27 cellular contexts compared by ENCODE assay signal in genomic region chr12:4261655-4262054, GRCh38. TPM values are rescaled to one million over a fixed set of nuclear protein-coding genes. Genes with fewer than 3 reads are reported as not detected.
A peak's percentile ranks its signal among the peaks of the same experiment; 100 is the strongest.
DNase-seq lines count a peak whose midpoint lies in the region; ATAC-seq, FAIRE-seq and TF ChIP-seq lines count a peak whose summit lies in the region.
"Had no signal": no experiment of that assay in that cellular context is flagged by ENCODE, and none has a peak within 500 bp of the region (broad histone marks: within the 10 kb centered on the region; RNA-seq: fewer than 3 reads in every experiment).

No MANE protein-coding gene starts in this region.

- H3K4me1 ChIP-seq in HAP-1, result no peaks in the 10 kb centered on the region
- H3K4me1 ChIP-seq: ascending aorta, sigmoid colon had no signal

- no peak for TF ChIP-seq POLR2A in GM12891 (IDR thresholded peaks at IDR 0.05; ENCODE audit: low read depth, low read length)

- no peak for DNase-seq in GM12891 (ENCODE audit: insufficient read length, low spot score)
- no peak for DNase-seq in HAP-1 (ENCODE audit: low spot score in 2 of 2)
- no peak for DNase-seq in NCI-H1048 (lab: John Stamatoyannopoulos, UW)
- no peak for DNase-seq in activated CD4-positive, alpha-beta T cell treated with anti-CD3 and anti-CD28 coated beads for 48 hours
- DNase-seq in hepatic stellate cell (ENCODE audit: low spot score), result no peak
- DNase-seq: activated CD4-positive, alpha-beta T cell treated with anti-CD3 and anti-CD28 coated beads for 1 hour; activated CD8-positive, alpha-beta memory T cell treated with anti-CD3 and anti-CD28 coated beads, Interleukin-2, amount 50 U/mL, for 48 hours; activated naive CD4-positive, alpha-beta T cell treated with anti-CD3 and anti-CD28 coated beads for 36 hours; CD8-positive, alpha-beta T cell; cerebellar nuclear complex; DMS79 treated with DMSO at 0.1 percent for 48 hours; effector memory CD4-positive, alpha-beta T cell; H9; IMR-90; mammary epithelial cell; MG63; naive B cell; NCI-H2227 treated with DMSO at 0.1 percent for 48 hours; ovary; RPMI8226; sigmoid colon; T1000 had no signal

- FAIRE-seq in GM12891 (lab: Jason Lieb, UNC), result peak; percentile 82

- in situ Hi-C loops in HAP-1 (cut with MboI; ENCODE audit: low sequenced_read_pairs), result no loop called here

- ATAC-seq in GM18907 (IDR thresholded peaks at IDR 0.05; ENCODE audit: unreplicated experiment), result peak; percentile 55
- peak; percentile 78 for ATAC-seq in HG02610 (IDR thresholded peaks at IDR 0.05; ENCODE audit: unreplicated experiment)
- peak; percentile 63 for ATAC-seq in HG03378 (IDR thresholded peaks at IDR 0.05; ENCODE audit: unreplicated experiment)
- ATAC-seq: CD8-positive, alpha-beta T cell; SK-N-SH treated with all-trans-retinoic acid at 6 μM for 48 hours had no signal

- H3K27me3 ChIP-seq in HAP-1 (ENCODE audit: low read depth), result peaks cover 60% of the 10 kb centered on the region
- H3K27me3 ChIP-seq: ascending aorta, ovary, sigmoid colon had no signal

- H3K9me3 ChIP-seq in HAP-1, result no peaks in the 10 kb centered on the region
- H3K9me3 ChIP-seq: ascending aorta, ovary, sigmoid colon had no signal

- no peak overlapping the region for H3K4me3 ChIP-seq in HAP-1
- H3K4me3 ChIP-seq: ascending aorta, MG63, ovary, sigmoid colon had no signal

- H3K36me3 ChIP-seq in HAP-1 (replicated peaks), result no peaks in the 10 kb centered on the region
- H3K36me3 ChIP-seq: ascending aorta, MG63, ovary, sigmoid colon had no signal

TF ChIP-seq in GM12891, 5 proteins besides CTCF, POLR2A, EP300 and RAD21:
- TF ChIP-seq POU2F2 (IDR thresholded peaks at IDR 0.05; ENCODE audit: low read depth, low read length) (no peak), TAF1 (IDR thresholded peaks at IDR 0.05; ENCODE audit: low read depth, low read length) (no peak), SPI1 (IDR thresholded peaks at IDR 0.05; ENCODE audit: low read depth, low read length) (peak; percentile 35; the same call in 1 of the 2 replicates), PAX5 (IDR thresholded peaks at IDR 0.05; ENCODE audit: insufficient read depth, low read length, severe bottlenecking) (no peak)

RNA-seq across cellular contexts. Expression of gene CCND2, which starts 11.9 kb away (rescaled TPM):
- polyA plus RNA-seq in GM12891 (2012; ENCODE audit: low read depth, missing spikeins), result 64.3 TPM

RNA-seq across cellular contexts. Expression of gene TIGAR, which starts 59.4 kb away (rescaled TPM):
- 15.4 TPM for polyA plus RNA-seq in GM12891 (2012; ENCODE audit: low read depth, missing spikeins)
